8 cellular contexts compared by ENCODE assay signal in the genomic region with DNA sequence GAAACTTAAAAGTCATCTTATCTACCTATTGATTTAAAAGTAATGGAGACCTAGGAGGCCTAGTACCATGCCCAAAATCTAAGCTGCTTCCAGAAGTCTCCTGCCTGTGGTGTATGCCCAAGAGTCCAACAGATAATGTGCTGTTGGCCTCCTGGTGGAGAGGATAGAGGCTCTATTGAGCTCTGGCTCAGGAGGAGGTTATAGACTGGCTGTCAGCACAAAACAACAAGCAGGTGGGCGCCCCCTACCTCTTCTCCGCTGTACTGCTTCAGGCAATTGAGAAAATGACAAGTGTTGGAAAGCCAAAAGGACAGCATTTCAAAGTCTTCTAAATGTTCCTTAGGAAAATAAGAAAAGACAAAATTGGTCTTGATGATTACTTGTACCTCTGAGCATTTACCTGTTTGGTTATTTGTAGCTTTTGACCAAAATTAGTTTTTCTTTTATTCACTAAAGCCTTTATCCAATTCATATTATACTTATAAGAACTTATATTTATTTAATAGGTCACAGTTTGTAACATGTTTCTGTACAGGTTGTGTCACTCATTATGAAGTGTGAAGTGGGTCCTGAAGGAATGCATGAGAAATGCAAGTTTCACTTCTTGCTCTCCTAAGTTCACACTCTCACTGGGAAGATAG. TPM values are rescaled to one million over a fixed set of nuclear protein-coding genes. Genes with fewer than 3 reads are reported as not detected.
DNase-seq lines count a peak whose midpoint lies in the region; ATAC-seq and TF ChIP-seq lines count a peak whose summit lies in the region.

No MANE protein-coding gene starts in this region.

- peaks cover 15% of the 10 kb centered on the region for H3K4me1 ChIP-seq in GM23338 (ENCODE audit: insufficient read depth)
- no peaks in the 10 kb centered on the region for H3K4me1 ChIP-seq in MM.1S (ENCODE audit: low read length)

- peak; percentile 98 for ATAC-seq in GM23338

- peaks cover 41% of the 10 kb centered on the region for H3K36me3 Mint-ChIP-seq in GM23338 (ENCODE audit: low read depth)
- no peaks in the 10 kb centered on the region for H3K36me3 Mint-ChIP-seq in immature natural killer cell

- H3K27me3 ChIP-seq in GM23338 (ENCODE audit: insufficient read depth) = no peaks in the 10 kb centered on the region
- H3K27me3 ChIP-seq in MM.1S (replicated peaks; ENCODE audit: insufficient read depth, low read length) = no peaks in the 10 kb centered on the region

- DNase-seq in GDM1 (lab: John Stamatoyannopoulos, UW) (peak; percentile 67), GM23338 (ENCODE audit: low spot score) (peak; percentile 87), MM.1S (peak; percentile 60), T-helper 22 cell (ENCODE audit: low read depth) (peak; percentile 43), astrocyte of the hippocampus (ENCODE audit: low read depth, low spot score) (peak; percentile 57), immature natural killer cell (peak; percentile 32 to 52 (median 38)), cortex of kidney (lab: John Stamatoyannopoulos, UW) (no peak)
- peak; percentile 76 to 82 for DNase-seq in stimulated activated CD4-positive, alpha-beta T cell treated with anti-CD3 and anti-CD28 coated beads, Interleukin-2, amount 100 ng/mL, for 24 hours

- H3K9me2 ChIP-seq in GM23338 (ENCODE audit: insufficient read depth) (no peaks in the 10 kb centered on the region), MM.1S (replicated peaks; ENCODE audit: insufficient read depth, low read length) (no peaks in the 10 kb centered on the region)

- H3K27ac Mint-ChIP-seq in GM23338 (no peak overlapping the region), immature natural killer cell (no peak overlapping the region)

- no peaks in the 10 kb centered on the region; the same call in 2 of the 3 replicates for H3K9me3 Mint-ChIP-seq in GM23338
- H3K9me3 Mint-ChIP-seq in immature natural killer cell = no peaks in the 10 kb centered on the region

- H3K27ac ChIP-seq in GM23338 (ENCODE audit: low read depth) = no peak overlapping the region; the same call in 1 of the 2 replicates
- H3K27ac ChIP-seq in MM.1S (ENCODE audit: low read length) = no peak overlapping the region

- H3K9ac ChIP-seq in MM.1S (ENCODE audit: low read length) = no peak overlapping the region

- TF ChIP-seq CTCF in GM23338 (conservative IDR thresholded peaks at IDR 0.05; ENCODE audit: low read depth in 2 of 2) (peak; percentile 87 to 97), MM.1S (IDR thresholded peaks at IDR 0.05; ENCODE audit: low read length) (peak; percentile 90)

- no peak overlapping the region for H3K4me2 ChIP-seq in GM23338
- no peak overlapping the region for H3K4me2 ChIP-seq in MM.1S (ENCODE audit: low read depth, low read length)

- H3K4me3 ChIP-seq in GM23338 = no peak overlapping the region
- H3K4me3 ChIP-seq in MM.1S (ENCODE audit: low read length) = no peak overlapping the region

- peaks cover 7% of the 10 kb centered on the region; the same call in 1 of the 2 replicates for H3K36me3 ChIP-seq in GM23338 (ENCODE audit: insufficient read depth)
- H3K36me3 ChIP-seq in MM.1S (replicated peaks; ENCODE audit: insufficient read depth, low read length) = no peaks in the 10 kb centered on the region

- no peak overlapping the region for H3K4me3 Mint-ChIP-seq in GM23338
- no peak overlapping the region for H3K4me3 Mint-ChIP-seq in immature natural killer cell

- H3K27me3 Mint-ChIP-seq in GM23338 (ENCODE audit: insufficient read depth, low read depth, poor library complexity) (peaks cover 4% of the 10 kb centered on the region), immature natural killer cell (ENCODE audit: low read depth in 3 of 3) (peaks cover 0 to 2% (median 0%) of the 10 kb centered on the region in 3 donors)

- H3F3A ChIP-seq in GM23338 (replicated peaks; ENCODE audit: low read depth) = no peaks in the 10 kb centered on the region
- no peaks in the 10 kb centered on the region for H3F3A ChIP-seq in MM.1S (ENCODE audit: insufficient read depth, low read length)

- H4K20me1 ChIP-seq in GM23338 (replicated peaks; ENCODE audit: insufficient read depth) (0 out of 2 replicates have a peak, but pooled peaks cover 5% of the 10 kb centered on the region), MM.1S (ENCODE audit: insufficient read depth, low read length) (no peaks in the 10 kb centered on the region)

- H3K79me2 ChIP-seq in GM23338 (replicated peaks; ENCODE audit: insufficient read depth) (no peaks in the 10 kb centered on the region), MM.1S (ENCODE audit: low read length) (no peaks in the 10 kb centered on the region)

- no peaks in the 10 kb centered on the region for H3K9me3 ChIP-seq in MM.1S (replicated peaks; ENCODE audit: insufficient read depth, low read length)

- H2AFZ ChIP-seq in GM23338 = no peak overlapping the region
- no peak overlapping the region for H2AFZ ChIP-seq in MM.1S (ENCODE audit: low read length)

- peaks cover 8% of the 10 kb centered on the region for H3K4me1 Mint-ChIP-seq in GM23338
- no peaks in the 10 kb centered on the region for H3K4me1 Mint-ChIP-seq in immature natural killer cell

TF ChIP-seq in GM23338, 12 proteins besides CTCF, POLR2A, EP300 and RAD21:
- TF ChIP-seq, protein P1, sequence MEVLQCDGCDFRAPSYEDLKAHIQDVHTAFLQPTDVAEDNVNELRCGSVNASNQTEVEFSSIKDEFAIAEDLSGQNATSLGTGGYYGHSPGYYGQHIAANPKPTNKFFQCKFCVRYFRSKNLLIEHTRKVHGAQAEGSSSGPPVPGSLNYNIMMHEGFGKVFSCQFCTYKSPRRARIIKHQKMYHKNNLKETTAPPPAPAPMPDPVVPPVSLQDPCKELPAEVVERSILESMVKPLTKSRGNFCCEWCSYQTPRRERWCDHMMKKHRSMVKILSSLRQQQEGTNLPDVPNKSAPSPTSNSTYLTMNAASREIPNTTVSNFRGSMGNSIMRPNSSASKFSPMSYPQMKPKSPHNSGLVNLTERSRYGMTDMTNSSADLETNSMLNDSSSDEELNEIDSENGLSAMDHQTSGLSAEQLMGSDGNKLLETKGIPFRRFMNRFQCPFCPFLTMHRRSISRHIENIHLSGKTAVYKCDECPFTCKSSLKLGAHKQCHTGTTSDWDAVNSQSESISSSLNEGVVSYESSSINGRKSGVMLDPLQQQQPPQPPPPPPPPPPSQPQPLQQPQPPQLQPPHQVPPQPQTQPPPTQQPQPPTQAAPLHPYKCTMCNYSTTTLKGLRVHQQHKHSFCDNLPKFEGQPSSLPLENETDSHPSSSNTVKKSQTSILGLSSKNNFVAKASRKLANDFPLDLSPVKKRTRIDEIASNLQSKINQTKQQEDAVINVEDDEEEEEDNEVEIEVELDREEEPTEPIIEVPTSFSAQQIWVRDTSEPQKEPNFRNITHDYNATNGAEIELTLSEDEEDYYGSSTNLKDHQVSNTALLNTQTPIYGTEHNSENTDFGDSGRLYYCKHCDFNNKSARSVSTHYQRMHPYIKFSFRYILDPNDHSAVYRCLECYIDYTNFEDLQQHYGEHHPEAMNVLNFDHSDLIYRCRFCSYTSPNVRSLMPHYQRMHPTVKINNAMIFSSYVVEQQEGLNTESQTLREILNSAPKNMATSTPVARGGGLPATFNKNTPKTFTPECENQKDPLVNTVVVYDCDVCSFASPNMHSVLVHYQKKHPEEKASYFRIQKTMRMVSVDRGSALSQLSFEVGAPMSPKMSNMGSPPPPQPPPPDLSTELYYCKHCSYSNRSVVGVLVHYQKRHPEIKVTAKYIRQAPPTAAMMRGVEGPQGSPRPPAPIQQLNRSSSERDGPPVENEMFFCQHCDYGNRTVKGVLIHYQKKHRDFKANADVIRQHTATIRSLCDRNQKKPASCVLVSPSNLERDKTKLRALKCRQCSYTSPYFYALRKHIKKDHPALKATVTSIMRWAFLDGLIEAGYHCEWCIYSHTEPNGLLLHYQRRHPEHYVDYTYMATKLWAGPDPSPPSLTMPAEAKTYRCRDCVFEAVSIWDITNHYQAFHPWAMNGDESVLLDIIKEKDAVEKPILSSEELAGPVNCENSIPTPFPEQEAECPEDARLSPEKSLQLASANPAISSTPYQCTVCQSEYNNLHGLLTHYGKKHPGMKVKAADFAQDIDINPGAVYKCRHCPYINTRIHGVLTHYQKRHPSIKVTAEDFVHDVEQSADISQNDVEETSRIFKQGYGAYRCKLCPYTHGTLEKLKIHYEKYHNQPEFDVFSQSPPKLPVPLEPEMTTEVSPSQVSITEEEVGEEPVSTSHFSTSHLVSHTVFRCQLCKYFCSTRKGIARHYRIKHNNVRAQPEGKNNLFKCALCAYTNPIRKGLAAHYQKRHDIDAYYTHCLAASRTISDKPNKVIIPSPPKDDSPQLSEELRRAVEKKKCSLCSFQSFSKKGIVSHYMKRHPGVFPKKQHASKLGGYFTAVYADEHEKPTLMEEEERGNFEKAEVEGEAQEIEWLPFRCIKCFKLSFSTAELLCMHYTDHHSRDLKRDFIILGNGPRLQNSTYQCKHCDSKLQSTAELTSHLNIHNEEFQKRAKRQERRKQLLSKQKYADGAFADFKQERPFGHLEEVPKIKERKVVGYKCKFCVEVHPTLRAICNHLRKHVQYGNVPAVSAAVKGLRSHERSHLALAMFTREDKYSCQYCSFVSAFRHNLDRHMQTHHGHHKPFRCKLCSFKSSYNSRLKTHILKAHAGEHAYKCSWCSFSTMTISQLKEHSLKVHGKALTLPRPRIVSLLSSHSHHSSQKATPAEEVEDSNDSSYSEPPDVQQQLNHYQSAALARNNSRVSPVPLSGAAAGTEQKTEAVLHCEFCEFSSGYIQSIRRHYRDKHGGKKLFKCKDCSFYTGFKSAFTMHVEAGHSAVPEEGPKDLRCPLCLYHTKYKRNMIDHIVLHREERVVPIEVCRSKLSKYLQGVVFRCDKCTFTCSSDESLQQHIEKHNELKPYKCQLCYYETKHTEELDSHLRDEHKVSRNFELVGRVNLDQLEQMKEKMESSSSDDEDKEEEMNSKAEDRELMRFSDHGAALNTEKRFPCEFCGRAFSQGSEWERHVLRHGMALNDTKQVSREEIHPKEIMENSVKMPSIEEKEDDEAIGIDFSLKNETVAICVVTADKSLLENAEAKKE (CRISPR knock-in tag; IDR thresholded peaks at IDR 0.05) = peak; percentile 60; the same call in 1 of the 2 replicates
- no peak for TF ChIP-seq JUNB (IDR thresholded peaks at IDR 0.05; ENCODE audit: unreplicated experiment)

RNA-seq across cellular contexts. Expression of a gene that starts 17.2 kb away (rescaled TPM):
- 40.8 and 68.3 TPM in 2 replicates for total RNA-seq in GM23338 (2014; rRNA removed; shearing (Covaris generic))
- 20.1 and 23.0 TPM in 2 replicates for polyA plus RNA-seq in GM23338 (2016; fragmentation: Nextera tagmentation; extraction: Ambion mirVana)
- polyA plus RNA-seq in immature natural killer cell = 10 to 100 TPM; 19.0 to 23.6 (median 22.3) TPM
